Comparison of ENCODE assay signal across 22 cellular contexts in genomic region chr17:81062014-81062413, GRCh38.
"Had no signal": no experiment of that assay in that cellular context is flagged by ENCODE, and none has a peak within 500 bp of the region (broad histone marks: within the 10 kb centered on the region; RNA-seq: fewer than 3 reads in every experiment).

No MANE protein-coding gene starts in this region.

- H3K4me3 ChIP-seq: coronary artery, esophagus muscularis mucosa, gastrocnemius medialis, left ventricle myocardium inferior, lower lobe of right lung, sigmoid colon, skin epidermis, stomach, thoracic aorta, transverse colon had no signal

- H3K27me3 ChIP-seq: esophagus muscularis mucosa, gastrocnemius medialis, neutrophil, sigmoid colon, stomach, transverse colon had no signal

- H3K27ac ChIP-seq: coronary artery, epithelial cell of prostate, esophagus muscularis mucosa, gastrocnemius medialis, left ventricle myocardium inferior, lower lobe of right lung, neutrophil, sigmoid colon, skin epidermis, thoracic aorta had no signal

- H3K36me3 ChIP-seq: gastrocnemius medialis, neutrophil, thoracic aorta, transverse colon had no signal

- H3K4me3 Mint-ChIP-seq: effector memory CD8-positive, alpha-beta T cell; immature natural killer cell; memory B cell; mesothelial cell of epicardium; natural killer cell treated with Interleukin-12 subunit alpha and Interleukin-12 subunit beta and Interleukin-15 and Interleukin-18, amount 100 ng/mL, for 72 hours had no signal

- H3K27me3 Mint-ChIP-seq: effector memory CD8-positive, alpha-beta T cell; natural killer cell treated with Interleukin-12 subunit alpha and Interleukin-12 subunit beta and Interleukin-15 and Interleukin-18, amount 100 ng/mL, for 72 hours had no signal

- ATAC-seq: effector memory CD8-positive, alpha-beta T cell; gastrocnemius medialis; left cardiac atrium; lower lobe of right lung; natural killer cell treated with Interleukin-12 subunit alpha and Interleukin-12 subunit beta and Interleukin-15 and Interleukin-18, amount 100 ng/mL, for 72 hours had no signal

- H3K4me1 Mint-ChIP-seq: immature natural killer cell had no signal

- H3K36me3 Mint-ChIP-seq: immature natural killer cell; memory B cell; natural killer cell treated with Interleukin-12 subunit alpha and Interleukin-12 subunit beta and Interleukin-15 and Interleukin-18, amount 100 ng/mL, for 72 hours had no signal

- H3K9me3 Mint-ChIP-seq: effector memory CD8-positive, alpha-beta T cell; immature natural killer cell; memory B cell; mesothelial cell of epicardium; natural killer cell treated with Interleukin-12 subunit alpha and Interleukin-12 subunit beta and Interleukin-15 and Interleukin-18, amount 100 ng/mL, for 72 hours had no signal

- H3K9me3 ChIP-seq: esophagus muscularis mucosa, gastrocnemius medialis, left ventricle myocardium inferior, lower lobe of right lung, neutrophil, sigmoid colon, stomach, thoracic aorta, transverse colon had no signal

- DNase-seq: effector memory CD8-positive, alpha-beta T cell; gastrocnemius medialis; immature natural killer cell; kidney; left cardiac atrium; left ventricle myocardium inferior; lower lobe of right lung; sigmoid colon; stimulated activated CD4-positive, alpha-beta T cell treated with anti-CD3 and anti-CD28 coated beads, Interleukin-12 subunit alpha, Interleukin-12 subunit beta, amount 100 ng/mL, for 4 hours; stimulated activated naive CD4-positive, alpha-beta T cell; stomach; substantia nigra; transverse colon had no signal

- H3K27ac Mint-ChIP-seq: effector memory CD8-positive, alpha-beta T cell; immature natural killer cell; memory B cell had no signal
